ENCODE assay signal across 8 cellular contexts in genomic region chr10:44383749-44384600, GRCh38. TPM values are rescaled to one million over a fixed set of nuclear protein-coding genes. Genes with fewer than 3 reads are reported as not detected.
DNase-seq lines count a peak whose midpoint lies in the region; ATAC-seq and TF ChIP-seq lines count a peak whose summit lies in the region.

No MANE protein-coding gene starts in this region.

- H3K9me3 ChIP-seq in mammary epithelial cell (replicated peaks; ENCODE audit: insufficient read depth, low read length) = peaks cover 9% of the 10 kb centered on the region

- H3K36me3 ChIP-seq in H7 (replicated peaks; ENCODE audit: control insufficient read depth, insufficient read depth, low read length) (no peaks in the 10 kb centered on the region; the same call in none of the 2 replicates), mammary epithelial cell (ENCODE audit: insufficient read depth, low read length) (no peaks in the 10 kb centered on the region), kidney epithelial cell (ENCODE audit: control insufficient read depth, insufficient read depth, low read length) (no peaks in the 10 kb centered on the region)

- intact Hi-C loops in mammary epithelial cell (cut with micrococcal nuclease) = no loop called here

- ATAC-seq in HG03280 (IDR thresholded peaks at IDR 0.05; ENCODE audit: unreplicated experiment) (no peak), GM21786 (IDR thresholded peaks at IDR 0.05; ENCODE audit: unreplicated experiment) (no peak)

- H3K4me1 ChIP-seq in mammary epithelial cell (ENCODE audit: insufficient read depth, low read length) = no peaks in the 10 kb centered on the region

- H3K4me3 ChIP-seq in H7 (ENCODE audit: insufficient read depth, low read depth, low read length) (peak overlapping the region; percentile 84), mammary epithelial cell (replicated peaks in 1 of 3; ENCODE audit: insufficient read depth in 1 of 3, low read depth in 2 of 3, low read length in 3 of 3) (no peak overlapping the region), kidney epithelial cell (ENCODE audit: low read depth, low read length) (peak overlapping the region; percentile 27)

- H3K4me2 ChIP-seq in mammary epithelial cell (ENCODE audit: insufficient read depth, low read depth, low read length) = no peak overlapping the region

- no peak overlapping the region for H2AFZ ChIP-seq in mammary epithelial cell (ENCODE audit: low read depth, low read length)

- in situ Hi-C loops in mammary epithelial cell (cut with MboI; ENCODE audit: low sequenced_read_pairs in 2 of 2) = no loop called here

- H3K79me2 ChIP-seq in mammary epithelial cell (ENCODE audit: insufficient read depth, low read length) = no peaks in the 10 kb centered on the region

- no peaks in the 10 kb centered on the region for H4K20me1 ChIP-seq in mammary epithelial cell (ENCODE audit: insufficient read depth, low read length)

- no TSS peak for BruUV-seq in mammary epithelial cell (replicated peaks; lab: Mats Ljungman, UMichigan)

- no peak overlapping the region for H3K9ac ChIP-seq in mammary epithelial cell (ENCODE audit: insufficient read depth, low read length)

- TF ChIP-seq CTCF in mammary epithelial cell (conservative IDR thresholded peaks at IDR 0.05 in 1 of 2, IDR thresholded peaks at IDR 0.05 in 1 of 2; ENCODE audit: extremely low read depth in 1 of 2, insufficient read depth in 1 of 2, low read depth in 1 of 2, low read length in 2 of 2) (no peak), kidney epithelial cell (IDR thresholded peaks at IDR 0.05; ENCODE audit: insufficient read depth, low read length, poor library complexity, severe bottlenecking) (no peak)

- H3K27me3 ChIP-seq in H7 (ENCODE audit: control insufficient read depth, insufficient read depth, low read length) = peaks cover 30% of the 10 kb centered on the region
- H3K27me3 ChIP-seq in mammary epithelial cell (ENCODE audit: insufficient read depth, low read length) = peaks cover 7% of the 10 kb centered on the region
- peaks cover 43% of the 10 kb centered on the region for H3K27me3 ChIP-seq in kidney epithelial cell (ENCODE audit: control insufficient read depth, insufficient read depth, low read length)

- DNase-seq in H7 = peak; percentile 72
- peak; percentile 21 for DNase-seq in mammary epithelial cell
- no peak for DNase-seq in kidney epithelial cell (ENCODE audit: low read depth)
- peak; percentile 21 for DNase-seq in stimulated activated CD8-positive, alpha-beta memory T cell treated with anti-CD3 and anti-CD28 coated beads, Interleukin-4, amount 100 ng/mL, for 48 hours
- no peak for DNase-seq in activated CD4-positive, alpha-beta T cell treated with anti-CD3 and anti-CD28 coated beads for 1 hour
- DNase-seq in SK-N-DZ (ENCODE audit: low spot score) = no peak

- CTCF ChIA-PET in mammary epithelial cell (lab: Charles Lee; ENCODE audit: low non-redundant PET) = no interaction called here

- dilution Hi-C loops in mammary epithelial cell (cut with HindIII; ENCODE audit: low sequenced_read_pairs) = no loop called here

- 25% methylated on average over 17 of the region's 63 CpGs for WGBS in mammary epithelial cell (ENCODE audit: low coverage, missing lambda C conversion rate)

- H3K27ac ChIP-seq in mammary epithelial cell (ENCODE audit: insufficient read depth, low read depth, low read length) = no peak overlapping the region

RNA-seq across cellular contexts. Expression of gene CXCL12, which starts 0.9 kb away (rescaled TPM):
- total RNA-seq in H7 (2014; rRNA removed; shearing (Covaris generic)) = 21.1 and 42.8 TPM in 2 replicates
- total RNA-seq in mammary epithelial cell = under 1 TPM in 1 of 2 donors, not detected in 1; 0.50 TPM
- polyA plus RNA-seq in mammary epithelial cell = not detected
- not detected for polyA minus RNA-seq in mammary epithelial cell
- 13.0 and 13.5 TPM in 2 replicates for total RNA-seq in kidney epithelial cell
- polyA plus RNA-seq in SK-N-DZ (2014; cell fraction: cytosol; rRNA removed) = 19.1 and 22.3 TPM in 2 replicates
- polyA plus RNA-seq in SK-N-DZ (2014; cell fraction: nucleus; rRNA removed) = 14.6 and 26.1 TPM in 2 replicates

Comparison
In these comparisons a context has a peak if more than half of its experiments do, and no peak if none do; other contexts are left out.
1. DNase-seq: peak in H7 (single experiment), mammary epithelial cell (single experiment) and stimulated activated CD8-positive, alpha-beta memory T cell treated with anti-CD3 and anti-CD28 coated beads, Interleukin-4, amount 100 ng/mL, for 48 hours (single experiment); none in kidney epithelial cell (single experiment), activated CD4-positive, alpha-beta T cell treated with anti-CD3 and anti-CD28 coated beads for 1 hour (single experiment) and SK-N-DZ (single experiment).
2. H3K4me3 ChIP-seq: peak in H7 (single experiment) and kidney epithelial cell (single experiment); none in mammary epithelial cell (0 of 3).